Comparison of ENCODE assay signal across 9 cellular contexts in genomic region chr1:228162286-228163003, GRCh38. TPM values are rescaled to one million over a fixed set of nuclear protein-coding genes. Genes with fewer than 3 reads are reported as not detected.
DNase-seq lines count a peak whose midpoint lies in the region; ATAC-seq, FAIRE-seq and TF ChIP-seq lines count a peak whose summit lies in the region.
"Had no signal": no experiment of that assay in that cellular context is flagged by ENCODE, and none has a peak within 500 bp of the region (broad histone marks: within the 10 kb centered on the region; RNA-seq: fewer than 3 reads in every experiment).

No MANE protein-coding gene starts in this region.

- H2AFZ ChIP-seq in IMR-90 (replicated peaks; ENCODE audit: low read length, poor library complexity) = peak overlapping the region; percentile 67

- no peak overlapping the region for H3K14ac ChIP-seq in IMR-90 (replicated peaks; ENCODE audit: low read depth, low read length)

- TF ChIP-seq CTCF in IMR-90 (conservative IDR thresholded peaks at IDR 0.05; ENCODE audit: low read depth, low read length) = no peak
- TF ChIP-seq CTCF in kidney (IDR thresholded peaks at IDR 0.05; ENCODE audit: borderline replicate concordance, extremely low read depth, insufficient read depth) = no peak
- no peak for TF ChIP-seq CTCF in stomach (IDR thresholded peaks at IDR 0.05)

- dilution Hi-C loops in IMR-90 (cut with HindIII; ENCODE audit: low sequenced_read_pairs, unreplicated experiment) = no loop called here

- in situ Hi-C loops in IMR-90 (cut with MboI; ENCODE audit: low sequenced_read_pairs) = no loop called here

- peak overlapping the region; percentile 80 for H2AK9ac ChIP-seq in IMR-90 (replicated peaks; ENCODE audit: low read depth, low read length, poor library complexity)

- peaks cover 7 to 24% of the 10 kb centered on the region in 2 experiments; a peak in 3 of 4 replicates for H3K79me1 ChIP-seq in IMR-90 (ENCODE audit: low read depth in 1 of 2, low read length in 2 of 2)

- no peaks in the 10 kb centered on the region for H3K27me3 ChIP-seq in IMR-90 (ENCODE audit: control insufficient read depth, insufficient read depth, low read length)
- peaks cover 0 to 16% (median 10%) of the 10 kb centered on the region in 3 donors for H3K27me3 ChIP-seq in stomach

- H3K4ac ChIP-seq in IMR-90 (ENCODE audit: low read depth, low read length) = 0 out of 2 replicates have a peak overlapping the region, but pooled peaks have one; percentile 7

- H3K18ac ChIP-seq in IMR-90 (ENCODE audit: low read depth, low read length) = no peak overlapping the region

- H2AK5ac ChIP-seq in IMR-90 (ENCODE audit: low read depth, low read length) = peak overlapping the region; percentile 35

- no peak for TF ChIP-seq EP300 in stomach (IDR thresholded peaks at IDR 0.05)

- H4K8ac ChIP-seq in IMR-90 (ENCODE audit: low read depth in 2 of 2, low read length in 2 of 2) = 0 out of 4 replicates have a peak overlapping the region, but pooled peaks of 1 of the 2 experiments have one; percentile 47

- POLR2A ChIA-PET in IMR-90 (lab: Charles Lee; ENCODE audit: unreplicated experiment) = no interaction called here

- no peak overlapping the region for H3K4me2 ChIP-seq in IMR-90 (ENCODE audit: low read depth, low read length)

- DNase-seq in IMR-90 (no peak), kidney (peak; percentile 87), stomach (peak; percentile 37), cerebellar nuclear complex (lab: John Stamatoyannopoulos, UW) (no peak)
- DNase-seq in stimulated activated CD4-positive, alpha-beta T cell treated with anti-CD3 and anti-CD28 coated beads, Interleukin-1b, Interleukin-23, amount 100 ng/mL, for 48 hours = no peak
- DNase-seq: activated effector memory CD4-positive, alpha-beta T cell treated with anti-CD3 and anti-CD28 coated beads, Interleukin-2, amount 50 U/mL, for 16 hours; T-helper 2 cell had no signal

- H4K20me1 ChIP-seq in IMR-90 (ENCODE audit: insufficient read depth, low read length) = no peaks in the 10 kb centered on the region

- WGBS in IMR-90 (ENCODE audit: extremely low coverage in 2 of 2, insufficient read length in 1 of 2), 2 experiments = 100% methylated on average over 1 of the region's 14 CpGs; no CpG with 5 or more reads in 1 of the 2 experiments
- 11 to 27% (median 19%) methylated on average over 12 to 14 of the region's 14 CpGs for WGBS in stomach, 5 donors

- no peak for TF ChIP-seq POLR2A in IMR-90 (IDR thresholded peaks at IDR 0.05; ENCODE audit: low read depth, low read length)
- no peak for TF ChIP-seq POLR2A in stomach (IDR thresholded peaks at IDR 0.05)

- H2BK120ac ChIP-seq in IMR-90 (ENCODE audit: low read depth, low read length) = no peak overlapping the region

- H4K5ac ChIP-seq in IMR-90 (ENCODE audit: low read depth, low read length) = no peak overlapping the region; the same call in 1 of the 2 replicates

- H4K91ac ChIP-seq in IMR-90 (ENCODE audit: insufficient read depth, low read depth, low read length) = no peak overlapping the region

- H3K9me3 ChIP-seq in IMR-90 (ENCODE audit: control insufficient read depth, insufficient read depth, low read length) = no peaks in the 10 kb centered on the region
- H3K9me3 ChIP-seq in kidney (ENCODE audit: control insufficient read depth in 1 of 2, low read length in 2 of 2) = no peaks in the 10 kb centered on the region
- no peaks in the 10 kb centered on the region for H3K9me3 ChIP-seq in stomach

- H3K23ac ChIP-seq in IMR-90 (ENCODE audit: low read depth, low read length) = no peak overlapping the region

- H3K56ac ChIP-seq in IMR-90 (ENCODE audit: extremely low read depth, insufficient read depth, low read length) = no peak overlapping the region

- H3K27ac ChIP-seq in IMR-90 (ENCODE audit: insufficient read depth, low read length) (no peak overlapping the region), angular gyrus (ENCODE audit: low read depth, low read length) (peak overlapping the region; percentile 31), kidney (ENCODE audit: low read depth in 2 of 2, low read length in 2 of 2) (peak overlapping the region; percentile 51 to 73), stomach (peak overlapping the region; percentile 13 to 100 (median 72))

- H3K4me3 ChIP-seq in IMR-90 (ENCODE audit: insufficient read depth, low read depth, low read length) (no peak overlapping the region), kidney (ENCODE audit: low read length in 2 of 2) (no peak overlapping the region), stomach (no peak overlapping the region)

- H3K36me3 ChIP-seq in IMR-90 (ENCODE audit: control insufficient read depth, insufficient read depth, low read length) (no peaks in the 10 kb centered on the region), kidney (ENCODE audit: control insufficient read depth in 1 of 2, insufficient read depth in 2 of 2, low read length in 2 of 2) (no peaks in the 10 kb centered on the region), stomach (no peaks in the 10 kb centered on the region)

- intact Hi-C loops in IMR-90 (cut with micrococcal nuclease) = no loop called here
- intact Hi-C loops in kidney (cut with DNase I) = no loop called here
- intact Hi-C loops in stomach (cut with DNase I; ENCODE audit: low total_unique reads) = no loop called here

- no peak for TF ChIP-seq RAD21 in IMR-90 (IDR thresholded peaks at IDR 0.05; ENCODE audit: low read length)

- no peak overlapping the region for H2BK5ac ChIP-seq in IMR-90 (ENCODE audit: low read depth, low read length, poor library complexity, severe bottlenecking)

- peaks cover 12% of the 10 kb centered on the region for H3K4me1 ChIP-seq in IMR-90 (ENCODE audit: control insufficient read depth, insufficient read depth, low read length)
- H3K4me1 ChIP-seq in kidney (ENCODE audit: control insufficient read depth in 1 of 2, insufficient read depth in 1 of 2, low read depth in 1 of 2, low read length in 2 of 2) = peaks cover 6 to 14% of the 10 kb centered on the region in 2 donors
- H3K4me1 ChIP-seq in stomach = peaks cover 23 to 51% (median 40%) of the 10 kb centered on the region in 4 donors

- H3K9me1 ChIP-seq in IMR-90 (ENCODE audit: insufficient read depth, low read length) = peaks cover 14% of the 10 kb centered on the region; the same call in 1 of the 2 replicates

- H2BK15ac ChIP-seq in IMR-90 (ENCODE audit: low read depth, low read length) = no peak overlapping the region

- no peak overlapping the region for H3K9ac ChIP-seq in IMR-90 (ENCODE audit: low read depth, low read length)
- peak overlapping the region in 1 of 2 donors; percentile 28 for H3K9ac ChIP-seq in kidney (ENCODE audit: low read length in 2 of 2)

- ATAC-seq in IMR-90 (ENCODE audit: low read depth) (no peak), HG03175 (IDR thresholded peaks at IDR 0.05; ENCODE audit: unreplicated experiment) (no peak)

- no TSS peak for BruUV-seq in IMR-90 (replicated peaks; lab: Mats Ljungman, UMichigan)

- CTCF ChIA-PET in IMR-90 (lab: Yijun Ruan, JAX) = no interaction called here

- H2BK20ac ChIP-seq in IMR-90 (ENCODE audit: low read depth, low read length) = no peak overlapping the region

- no peak for FAIRE-seq in kidney (lab: Jason Lieb, UNC)

RNA-seq across cellular contexts. Expression of gene IBA57, which starts 3.2 kb away (rescaled TPM):
- total RNA-seq in IMR-90 (2012; rRNA removed) (1.7 and 2.0 TPM in 2 replicates), kidney (13.0 TPM), stomach (1 to 10 TPM; 1.2 to 6.1 (median 5.0) TPM)
- polyA plus RNA-seq in IMR-90 (2012; rRNA removed) (2.6 TPM in 2 replicates), kidney (ENCODE audit: insufficient read depth, low read depth, low replicate concordance) (4.7 TPM), stomach (1 to 10 TPM; 1.4 to 5.3 (median 3.7) TPM)
- 3.8 and 4.0 TPM in 2 replicates for polyA plus RNA-seq in IMR-90 (2012; cell fraction: cytosol; rRNA removed)
- polyA plus RNA-seq in IMR-90 (2012; cell fraction: nucleus; rRNA removed; ENCODE audit: low replicate concordance) = 4.9 and 9.5 TPM in 2 replicates

RNA-seq across cellular contexts. Expression of gene GJC2, which starts 12.7 kb away (rescaled TPM):
- total RNA-seq in IMR-90 (2012; rRNA removed) = 1.1 and 1.4 TPM in 2 replicates
- 1.7 and 2.6 TPM in 2 replicates for polyA plus RNA-seq in IMR-90 (2012; rRNA removed)
- polyA plus RNA-seq in IMR-90 (2012; cell fraction: cytosol; rRNA removed) = 1.5 and 2.6 TPM in 2 replicates
- polyA plus RNA-seq in IMR-90 (2012; cell fraction: nucleus; rRNA removed; ENCODE audit: low replicate concordance) = 2.1 and 4.8 TPM in 2 replicates
- total RNA-seq in kidney = 6.0 TPM
- 0.73 TPM for polyA plus RNA-seq in kidney (ENCODE audit: insufficient read depth, low read depth, low replicate concordance)
- total RNA-seq in stomach = 10 to 100 TPM in 1 of 5 donors, 1 to 10 TPM in 2, not detected in 2; 1.3 to 26.6 (median 1.7) TPM
- polyA plus RNA-seq in stomach = 1 to 10 TPM in 1 of 3 donors, under 1 TPM in 2; 0.46 to 1.8 (median 0.87) TPM

RNA-seq across cellular contexts. Expression of gene GUK1, which starts 22.4 kb away (rescaled TPM):
- total RNA-seq in IMR-90 (2012; rRNA removed) = 465 and 524 TPM in 2 replicates
- polyA plus RNA-seq in IMR-90 (2012; rRNA removed) = 548 and 630 TPM in 2 replicates
- 522 and 1,067 TPM in 2 replicates for polyA plus RNA-seq in IMR-90 (2012; cell fraction: cytosol; rRNA removed)
- 571 and 1,090 TPM in 2 replicates for polyA plus RNA-seq in IMR-90 (2012; cell fraction: nucleus; rRNA removed; ENCODE audit: low replicate concordance)
- 221 TPM for total RNA-seq in kidney
- 410 TPM for polyA plus RNA-seq in kidney (ENCODE audit: insufficient read depth, low read depth, low replicate concordance)
- total RNA-seq in stomach = 100 to 1,000 TPM; 179 to 326 (median 230) TPM
- polyA plus RNA-seq in stomach = 100 to 1,000 TPM; 457 to 613 (median 592) TPM

RNA-seq across cellular contexts. Expression of gene OBSCN, which starts 45.4 kb away (rescaled TPM):
- total RNA-seq in IMR-90 (2012; rRNA removed) = 4.1 and 4.2 TPM in 2 replicates
- 9.5 and 10.0 TPM in 2 replicates for polyA plus RNA-seq in IMR-90 (2012; rRNA removed)
- polyA plus RNA-seq in IMR-90 (2012; cell fraction: cytosol; rRNA removed) = 3.6 and 7.2 TPM in 2 replicates
- 69.7 and 96.2 TPM in 2 replicates for polyA plus RNA-seq in IMR-90 (2012; cell fraction: nucleus; rRNA removed; ENCODE audit: low replicate concordance)
- total RNA-seq in kidney = 30.0 TPM
- polyA plus RNA-seq in kidney (ENCODE audit: insufficient read depth, low read depth, low replicate concordance) = 14.5 TPM
- 100 to 1,000 TPM in 1 of 5 donors, 10 to 100 TPM in 4; 24.6 to 111 (median 39.1) TPM for total RNA-seq in stomach
- 10 to 100 TPM in 1 of 3 donors, 1 to 10 TPM in 2; 7.2 to 19.7 (median 7.7) TPM for polyA plus RNA-seq in stomach

RNA-seq across cellular contexts. Expression of gene MRPL55, which starts 53.3 kb away (rescaled TPM):
- total RNA-seq in IMR-90 (2012; rRNA removed) (48.9 TPM in 2 replicates), kidney (37.8 TPM), stomach (100 to 1,000 TPM in 1 of 5 donors, 10 to 100 TPM in 4; 18.7 to 101 (median 77.4) TPM)
- polyA plus RNA-seq in IMR-90 (2012; rRNA removed) (95.4 and 121 TPM in 2 replicates), kidney (ENCODE audit: insufficient read depth, low read depth, low replicate concordance) (141 TPM), stomach (100 to 1,000 TPM; 136 to 158 (median 156) TPM)
- 115 and 152 TPM in 2 replicates for polyA plus RNA-seq in IMR-90 (2012; cell fraction: cytosol; rRNA removed)
- 146 and 244 TPM in 2 replicates for polyA plus RNA-seq in IMR-90 (2012; cell fraction: nucleus; rRNA removed; ENCODE audit: low replicate concordance)

Comparison
In these comparisons a context has a peak if more than half of its experiments do, and no peak if none do; other contexts are left out.
1. DNase-seq: peak in kidney (single experiment) and stomach (single experiment); none in IMR-90 (single experiment), cerebellar nuclear complex (0 of 2) and stimulated activated CD4-positive, alpha-beta T cell treated with anti-CD3 and anti-CD28 coated beads, Interleukin-1b, Interleukin-23, amount 100 ng/mL, for 48 hours (single experiment).